Comparison of ENCODE assay signal across 29 cellular contexts in genomic region chr20:9940329-9940728, GRCh38.
"Had no signal": no experiment of that assay in that cellular context is flagged by ENCODE, and none has a peak within 500 bp of the region (broad histone marks: within the 10 kb centered on the region; RNA-seq: fewer than 3 reads in every experiment).

No MANE protein-coding gene starts in this region.

- H3K4me1 ChIP-seq: colonic mucosa, esophagus muscularis mucosa, gastrocnemius medialis, gastroesophageal sphincter, heart left ventricle, heart right ventricle had no signal

- H3K9me3 Mint-ChIP-seq: dendritic cell treated with granulocyte-macrophage colony-stimulating factor and Interleukin-4, amounts not matched to agents 40 ng/mL and 50 ng/mL, for 4 days; effector memory CD8-positive, alpha-beta T cell; endodermal cell had no signal

- H3K27ac ChIP-seq: colonic mucosa, coronary artery, dorsolateral prefrontal cortex, epithelial cell of prostate, esophagus muscularis mucosa, esophagus squamous epithelium, foreskin keratinocyte, gastrocnemius medialis, gastroesophageal sphincter, heart left ventricle, heart right ventricle had no signal

- H3K27ac Mint-ChIP-seq: dendritic cell treated with granulocyte-macrophage colony-stimulating factor and Interleukin-4, amounts not matched to agents 40 ng/mL and 50 ng/mL, for 4 days; effector memory CD8-positive, alpha-beta T cell; endodermal cell had no signal

- FAIRE-seq: colon, endometrium, endothelial cell of umbilical vein, frontal cortex had no signal

- H3K36me3 ChIP-seq: colonic mucosa, esophagus muscularis mucosa, esophagus squamous epithelium, gastrocnemius medialis, gastroesophageal sphincter, heart left ventricle, heart right ventricle had no signal

- H3K9me3 ChIP-seq: colonic mucosa, esophagus squamous epithelium, gastrocnemius medialis had no signal

- DNase-seq: colonic mucosa; cortex of kidney; dermis blood vessel endothelial cell; dorsolateral prefrontal cortex; effector CD4-positive, alpha-beta T cell; effector CD8-positive, alpha-beta T cell; effector memory CD4-positive, alpha-beta T cell; effector memory CD8-positive, alpha-beta T cell; endodermal cell; erythroblast; esophagus squamous epithelium; foreskin fibroblast; foreskin keratinocyte; foreskin melanocyte; gastrocnemius medialis; glutamatergic neuron; head of caudate nucleus; heart left ventricle; heart right ventricle had no signal

- H3K4me1 Mint-ChIP-seq: endodermal cell had no signal

- H3K4me3 Mint-ChIP-seq: dendritic cell treated with granulocyte-macrophage colony-stimulating factor and Interleukin-4, amounts not matched to agents 40 ng/mL and 50 ng/mL, for 4 days; effector memory CD8-positive, alpha-beta T cell; endodermal cell had no signal

- H3K27me3 ChIP-seq: colonic mucosa, dorsolateral prefrontal cortex, esophagus muscularis mucosa, esophagus squamous epithelium, foreskin keratinocyte, gastrocnemius medialis, gastroesophageal sphincter, heart left ventricle, heart right ventricle had no signal

- ATAC-seq: effector memory CD8-positive, alpha-beta T cell; esophagus mucosa; foreskin keratinocyte; gastrocnemius medialis; gastroesophageal sphincter; heart left ventricle; heart right ventricle had no signal

- H3K4me3 ChIP-seq: colonic mucosa, coronary artery, dorsolateral prefrontal cortex, esophagus muscularis mucosa, esophagus squamous epithelium, gastrocnemius medialis, gastroesophageal sphincter, heart left ventricle, heart right ventricle had no signal
